Comparison of ENCODE assay signal across 10 cellular contexts in genomic region chr11:64848779-64849599, GRCh38. TPM values are rescaled to one million over a fixed set of nuclear protein-coding genes. Genes with fewer than 3 reads are reported as not detected.
DNase-seq lines count a peak whose midpoint lies in the region; ATAC-seq and TF ChIP-seq lines count a peak whose summit lies in the region.
"Had no signal": no experiment of that assay in that cellular context is flagged by ENCODE, and none has a peak within 500 bp of the region (broad histone marks: within the 10 kb centered on the region; RNA-seq: fewer than 3 reads in every experiment).

No MANE protein-coding gene starts in this region.

- H3K4me3 ChIP-seq in GM12875 (ENCODE audit: low read depth, low read length), result no peak overlapping the region
- H3K4me3 ChIP-seq: skin epidermis had no signal

- CTCF ChIA-PET in T-cell (lab: Charles Lee), result interaction anchor here (0.5 to 3.5 kb wide), 17 partner anchors 9 to 870 kb away, joined by 3 to 25 read pairs (median 5); partner anchors contain the start of gene SF1 (in 1 of the 2)

- peak overlapping the region in 1 of 3 donors; percentile 45 for H3K4me3 Mint-ChIP-seq in T-cell

- peak overlapping the region; percentile 90 to 94 for H3K27ac Mint-ChIP-seq in T-cell

- H3K27ac ChIP-seq in C4-2B, result peak overlapping the region; percentile 3

- TF ChIP-seq CTCF in C4-2B (conservative IDR thresholded peaks at IDR 0.05) (no peak), GM12875 (IDR thresholded peaks at IDR 0.05; ENCODE audit: borderline replicate concordance, insufficient read depth, low read depth, low read length) (peak; percentile 22; the same call in 1 of the 2 replicates)

- no peaks in the 10 kb centered on the region for H3K36me3 Mint-ChIP-seq in T-cell

- POLR2A ChIA-PET in T-cell (lab: Charles Lee), result interaction anchor here (0.7 to 1.4 kb wide), 2 partner anchors 9 to 1631 kb away, joined by 3 to 4 read pairs; no protein-coding TSS in a partner anchor

- DNase-seq in T-cell (peak in 14 of 34 experiments; percentile 30 to 59 (median 45)), left colon (peak; percentile 87 to 92), OCI-M2 (lab: John Stamatoyannopoulos, UW; ENCODE audit: unreplicated experiment) (no peak), RKO (ENCODE audit: low spot score) (no peak)
- DNase-seq in activated CD4-positive, CD25-positive, alpha-beta regulatory T cell treated with anti-CD3 and anti-CD28 coated beads, Interleukin-2, amount 50 U/mL, for 72 hours, result no peak
- DNase-seq: activated CD4-positive, alpha-beta T cell treated with anti-CD3 and anti-CD28 coated beads for 48 hours had no signal

- no peaks in the 10 kb centered on the region for H3K27me3 Mint-ChIP-seq in T-cell

- H3K9me3 Mint-ChIP-seq in T-cell, result no peaks in the 10 kb centered on the region

- ATAC-seq in T-cell (replicated peaks in 1 of 4) (peak in 2 of 4 experiments; percentile 7 to 15), left colon (peak; percentile 67), GM19351 (IDR thresholded peaks at IDR 0.05; ENCODE audit: unreplicated experiment) (no peak)

- peaks cover 71 to 74% (median 74%) of the 10 kb centered on the region in 3 donors for H3K4me1 Mint-ChIP-seq in T-cell

- intact Hi-C loops in left colon (cut with DNase I, micrococcal nuclease), result loop anchor here (2.0 to 5.0 kb wide), 2 partner anchors 38 to 43 kb away; no protein-coding TSS in a partner anchor

RNA-seq across cellular contexts. Expression of gene CDC42BPG, which starts 4.5 kb away (rescaled TPM):
- total RNA-seq in T-cell, result 10 to 100 TPM in 1 of 5 donors, 1 to 10 TPM in 4; 7.4 to 10.5 (median 9.1) TPM
- 10 to 100 TPM; 44.5 to 45.5 TPM for total RNA-seq in left colon

RNA-seq across cellular contexts. Expression of gene EHD1, which starts 29.4 kb away (rescaled TPM):
- total RNA-seq in T-cell (100 to 1,000 TPM; 126 to 286 (median 269) TPM), left colon (10 to 100 TPM; 76.1 to 91.5 TPM)

RNA-seq across cellular contexts. Expression of gene MEN1, which starts 38.6 kb away (rescaled TPM):
- total RNA-seq in T-cell, result 10 to 100 TPM; 31.7 to 62.0 (median 49.6) TPM
- 10 to 100 TPM; 21.0 to 25.5 TPM for total RNA-seq in left colon

RNA-seq across cellular contexts. Expression of gene MAP4K2, which starts 46.0 kb away (rescaled TPM):
- 100 to 1,000 TPM in 3 of 5 donors, 10 to 100 TPM in 2; 80.9 to 131 (median 102) TPM for total RNA-seq in T-cell
- 10 to 100 TPM in 1 of 2 donors, 1 to 10 TPM in 1; 7.3 to 13.9 TPM for total RNA-seq in left colon

Comparison
In these comparisons a context has a peak if more than half of its experiments do, and no peak if none do; other contexts are left out.
1. DNase-seq: peak in left colon (2 of 2); none in OCI-M2 (single experiment), RKO (single experiment) and activated CD4-positive, CD25-positive, alpha-beta regulatory T cell treated with anti-CD3 and anti-CD28 coated beads, Interleukin-2, amount 50 U/mL, for 72 hours (single experiment).